Comparison of ENCODE assay signal across 29 cellular contexts in genomic region chr5:135362102-135362501, GRCh38.
"Had no signal": no experiment of that assay in that cellular context is flagged by ENCODE, and none has a peak within 500 bp of the region (broad histone marks: within the 10 kb centered on the region; RNA-seq: fewer than 3 reads in every experiment).

No MANE protein-coding gene starts in this region.

- H3K4me3 ChIP-seq: adrenal gland, body of pancreas, esophagus squamous epithelium, gastroesophageal sphincter, heart right ventricle had no signal

- H3K4me1 ChIP-seq: body of pancreas had no signal

- H3K27ac ChIP-seq: adrenal gland, body of pancreas, epithelial cell of prostate, esophagus squamous epithelium, gastroesophageal sphincter, heart right ventricle, WERI-Rb-1 had no signal

- FAIRE-seq: colon, endothelial cell of umbilical vein had no signal

- H3K9me3 ChIP-seq: adrenal gland, body of pancreas, esophagus squamous epithelium, gastroesophageal sphincter, heart right ventricle had no signal

- DNase-seq: activated B cell treated with CpG ODN at 0.5 μM for 24 hours; activated CD4-positive, alpha-beta T cell treated with anti-CD3 and anti-CD28 coated beads for 48 hours; activated CD4-positive, alpha-beta T cell treated with anti-CD3 and anti-CD28 coated beads, Interleukin-2, amount 50 U/mL, for 1 hour; activated CD4-positive, alpha-beta T cell treated with anti-CD3 and anti-CD28 coated beads, Interleukin-2, amount 50 U/mL, for 48 hours; activated CD8-positive, alpha-beta memory T cell treated with anti-CD3 and anti-CD28 coated beads for 24 hours; activated CD8-positive, alpha-beta T cell treated with anti-CD3 and anti-CD28 coated beads for 36 hours; activated gamma-delta T cell; activated naive CD4-positive, alpha-beta T cell; activated naive CD8-positive, alpha-beta T cell treated with anti-CD3 and anti-CD28 coated beads for 36 hours; activated naive CD8-positive, alpha-beta T cell treated with anti-CD3 and anti-CD28 coated beads, Interleukin-2, amount 50 U/mL, for 24 hours; activated T-cell treated with anti-CD3 and anti-CD28 coated beads, Interleukin-2, amount 50 U/mL, for 72 hours; adrenal gland; amygdala; aorta; body of pancreas; caudate nucleus; effector CD8-positive, alpha-beta T cell; esophagus squamous epithelium; foreskin melanocyte; heart right ventricle; T-helper 1 cell; T-helper 17 cell; T1000; WERI-Rb-1 had no signal

- ATAC-seq: activated CD4-positive, CD25-positive, alpha-beta regulatory T cell treated with anti-CD3 and anti-CD28 coated beads, Interleukin-2, amount 50 U/mL, for 24 hours; activated CD8-positive, alpha-beta T cell treated with anti-CD3 and anti-CD28 coated beads for 36 hours; activated naive CD8-positive, alpha-beta T cell treated with anti-CD3 and anti-CD28 coated beads, Interleukin-2, amount 50 U/mL, for 24 hours; activated T-cell treated with anti-CD3 and anti-CD28 coated beads, Interleukin-2, amount 50 U/mL, for 72 hours; body of pancreas; gastroesophageal sphincter; heart right ventricle; T-helper 17 cell had no signal

- H3K27me3 ChIP-seq: adrenal gland, body of pancreas, esophagus squamous epithelium, gastroesophageal sphincter, heart right ventricle had no signal
